In the genomic region with DNA sequence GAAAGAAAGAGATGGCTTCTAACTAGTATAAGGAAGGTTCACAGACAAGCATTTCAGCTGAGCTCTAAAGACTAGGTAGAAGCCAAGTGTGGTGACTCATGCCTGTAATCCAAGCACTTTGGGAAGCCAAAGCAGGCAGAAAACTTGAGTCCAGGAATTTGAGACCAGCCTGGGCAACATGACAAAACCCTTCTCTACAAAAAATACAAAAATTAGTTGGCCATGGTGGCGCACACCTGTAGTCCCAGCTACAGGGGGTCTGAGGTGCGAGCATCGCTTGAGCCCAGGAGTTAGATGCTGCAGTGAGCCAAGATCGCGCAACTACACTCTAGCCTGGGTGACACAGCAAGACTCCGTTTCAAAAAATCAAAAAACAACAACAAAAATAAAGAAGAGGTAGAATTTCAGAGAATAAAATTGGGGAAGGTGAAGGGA, we compare ENCODE assay signal across 9 cellular contexts. TPM values are rescaled to one million over a fixed set of nuclear protein-coding genes. Genes with fewer than 3 reads are reported as not detected.
DNase-seq lines count a peak whose midpoint lies in the region; ATAC-seq and TF ChIP-seq lines count a peak whose summit lies in the region.
"Had no signal": no experiment of that assay in that cellular context is flagged by ENCODE, and none has a peak within 500 bp of the region (broad histone marks: within the 10 kb centered on the region; RNA-seq: fewer than 3 reads in every experiment).

No MANE protein-coding gene starts in this region.

- peak overlapping the region; percentile 82 for H3K27ac ChIP-seq in mesenchymal stem cell (ENCODE audit: low read length, poor library complexity, severe bottlenecking)

- no peak overlapping the region for H2BK5ac ChIP-seq in mesenchymal stem cell (ENCODE audit: low read depth, low read length, poor library complexity, severe bottlenecking)

- H4K91ac ChIP-seq in mesenchymal stem cell (ENCODE audit: low read length), result no peak overlapping the region

- WGBS in mesenchymal stem cell, result 94% methylated on average over 3 of the region's 6 CpGs

- no peak overlapping the region for H3K18ac ChIP-seq in mesenchymal stem cell (ENCODE audit: low read depth in 1 of 2, low read length in 2 of 2)

- no peak overlapping the region for H2BK15ac ChIP-seq in mesenchymal stem cell (ENCODE audit: low read depth, poor library complexity, severe bottlenecking)

- H3K27me3 ChIP-seq in mesenchymal stem cell (ENCODE audit: control insufficient read depth in 1 of 2, insufficient read depth in 1 of 2, low read length in 2 of 2), result no peaks in the 10 kb centered on the region

- H2AFZ ChIP-seq in mesenchymal stem cell (ENCODE audit: low read depth, low read length), result no peak overlapping the region

- H3K36me3 ChIP-seq in mesenchymal stem cell (ENCODE audit: control insufficient read depth in 1 of 2, insufficient read depth in 2 of 2, low read depth in 1 of 2, low read length in 2 of 2), result peaks cover 0 to 8% of the 10 kb centered on the region in 2 experiments

- no peak overlapping the region for H3K27ac Mint-ChIP-seq in effector memory CD8-positive, alpha-beta T cell

- H2BK120ac ChIP-seq in mesenchymal stem cell (ENCODE audit: low read depth, low read length), result no peak overlapping the region

- H3K9me3 Mint-ChIP-seq in effector memory CD8-positive, alpha-beta T cell, result no peaks in the 10 kb centered on the region

- no peak overlapping the region for H2BK12ac ChIP-seq in mesenchymal stem cell (ENCODE audit: low read length in 2 of 2)

- peak; percentile 82 for DNase-seq in AG10803 (ENCODE audit: low read depth)
- DNase-seq in LHCN-M2 (ENCODE audit: low read depth), result peak; percentile 80
- peak; percentile 30 for DNase-seq in cerebellum (ENCODE audit: low spot score)
- peak; percentile 78 for DNase-seq in mesenchymal stem cell
- DNase-seq in effector memory CD8-positive, alpha-beta T cell, result no peak
- DNase-seq in NCI-H1930 (lab: John Stamatoyannopoulos, UW), result no peak
- no peak for DNase-seq in retina
- DNase-seq: activated CD4-positive, CD25-positive, alpha-beta regulatory T cell had no signal

- H3K27me3 Mint-ChIP-seq in effector memory CD8-positive, alpha-beta T cell, result no peaks in the 10 kb centered on the region

- H3K9me3 ChIP-seq in mesenchymal stem cell (ENCODE audit: control insufficient read depth, low read length), result no peaks in the 10 kb centered on the region

- H3K4me3 ChIP-seq in AG10803 (ENCODE audit: low read length) (no peak overlapping the region), mesenchymal stem cell (ENCODE audit: insufficient read depth in 1 of 2, low read depth in 1 of 2, low read length in 2 of 2) (no peak overlapping the region)

- H3K4me3 Mint-ChIP-seq in effector memory CD8-positive, alpha-beta T cell, result no peak overlapping the region

- H4K8ac ChIP-seq in mesenchymal stem cell (ENCODE audit: low read length), result no peak overlapping the region

- ATAC-seq in effector memory CD8-positive, alpha-beta T cell (replicated peaks), result no peak
- ATAC-seq in HG03135 (IDR thresholded peaks at IDR 0.05; ENCODE audit: unreplicated experiment), result no peak

- H3K36me3 Mint-ChIP-seq in effector memory CD8-positive, alpha-beta T cell (ENCODE audit: insufficient read depth), result peaks cover 21% of the 10 kb centered on the region

- H3K4me2 ChIP-seq in mesenchymal stem cell (ENCODE audit: low read length, poor library complexity, severe bottlenecking), result no peak overlapping the region

- peaks cover under 1% of the 10 kb centered on the region for H3K79me1 ChIP-seq in mesenchymal stem cell (replicated peaks; ENCODE audit: low read length, poor library complexity, severe bottlenecking)

- H3K23ac ChIP-seq in mesenchymal stem cell (ENCODE audit: low read length in 2 of 2), result no peak overlapping the region

- no peak for TF ChIP-seq CTCF in AG10803 (conservative IDR thresholded peaks at IDR 0.05; ENCODE audit: low read length)

- no peak overlapping the region for H2AK5ac ChIP-seq in mesenchymal stem cell (ENCODE audit: low read length, severe bottlenecking)

- peak overlapping the region; percentile 40 for H3K9ac ChIP-seq in mesenchymal stem cell (ENCODE audit: low read length)

- peaks cover 3% of the 10 kb centered on the region for H3K4me1 ChIP-seq in mesenchymal stem cell (ENCODE audit: control insufficient read depth, insufficient read depth, low read depth, low read length)

- H3K4me1 Mint-ChIP-seq in effector memory CD8-positive, alpha-beta T cell (ENCODE audit: low read depth in 2 of 2), result peaks cover 6 to 28% of the 10 kb centered on the region in 2 donors

- no peak overlapping the region for H3K4ac ChIP-seq in mesenchymal stem cell (ENCODE audit: low read depth in 1 of 2, low read length in 2 of 2)

- no peak overlapping the region for H3K14ac ChIP-seq in mesenchymal stem cell (ENCODE audit: low read length in 2 of 2)

RNA-seq across cellular contexts. Expression of a gene that starts 27.8 kb away (rescaled TPM):
- 13.0 and 14.5 TPM in 2 replicates for total RNA-seq in LHCN-M2 (2014; rRNA removed)
- polyA plus RNA-seq in LHCN-M2 (2012), result 8.8 TPM
- total RNA-seq in cerebellum, result 35.7 TPM
- polyA plus RNA-seq in mesenchymal stem cell (2013, experiment 1 of 2), result 9.7 TPM
- polyA plus RNA-seq in mesenchymal stem cell (2013, experiment 2 of 2), result 9.3 TPM

RNA-seq across cellular contexts. Expression of a gene that starts 42.6 kb away (rescaled TPM):
- 118 and 123 TPM in 2 replicates for total RNA-seq in LHCN-M2 (2014; rRNA removed)
- polyA plus RNA-seq in LHCN-M2 (2012), result 146 TPM
- total RNA-seq in cerebellum, result 11.3 TPM
- 134 TPM for polyA plus RNA-seq in mesenchymal stem cell (2013, experiment 1 of 2)
- polyA plus RNA-seq in mesenchymal stem cell (2013, experiment 2 of 2), result 134 TPM

Comparison
In these comparisons a context has a peak if more than half of its experiments do, and no peak if none do; other contexts are left out.
1. DNase-seq: peak in AG10803 (single experiment), LHCN-M2 (single experiment), cerebellum (single experiment) and mesenchymal stem cell (single experiment); none in effector memory CD8-positive, alpha-beta T cell (0 of 3), NCI-H1930 (0 of 2) and retina (single experiment).